ENCODE assay signal across 8 cellular contexts in genomic region chr6:41548098-41548840, GRCh38. TPM values are rescaled to one million over a fixed set of nuclear protein-coding genes. Genes with fewer than 3 reads are reported as not detected.
DNase-seq lines count a peak whose midpoint lies in the region; ATAC-seq, FAIRE-seq and TF ChIP-seq lines count a peak whose summit lies in the region.

No MANE protein-coding gene starts in this region.

- no peak for ATAC-seq in A549
- no peak for ATAC-seq in body of pancreas
- no peak for ATAC-seq in HG03045 (IDR thresholded peaks at IDR 0.05; ENCODE audit: unreplicated experiment)
- ATAC-seq in GM19351 (IDR thresholded peaks at IDR 0.05; ENCODE audit: unreplicated experiment) = no peak

- WGBS in A549 (ENCODE audit: missing lambda C conversion rate) = 94% methylated on average over 42 of the region's 50 CpGs
- WGBS in body of pancreas, 2 donors = 8 to 21% methylated on average over 34 to 50 of the region's 50 CpGs
- 36% methylated on average over 47 of the region's 50 CpGs; no CpG with 5 or more reads in 1 of the 2 donors for WGBS in transverse colon (ENCODE audit: low coverage in 1 of 2), 2 donors

- BruUV-seq in OCI-LY7 (replicated peaks; lab: Mats Ljungman, UMichigan) = no TSS peak

- CTCF ChIA-PET in A549 (lab: Yijun Ruan, JAX) (interaction anchor here (0.7 kb wide), 1 partner anchor 134 kb away, joined by 3 read pairs; no protein-coding TSS in a partner anchor), OCI-LY7 (lab: Charles Lee; ENCODE audit: unreplicated experiment) (no interaction called here)

- H3K9me3 ChIP-seq in A549 = no peaks in the 10 kb centered on the region
- H3K9me3 ChIP-seq in OCI-LY7 (ENCODE audit: low read length) = no peaks in the 10 kb centered on the region
- H3K9me3 ChIP-seq in body of pancreas = no peaks in the 10 kb centered on the region
- H3K9me3 ChIP-seq in muscle layer of colon (ENCODE audit: low read length) = no peaks in the 10 kb centered on the region
- H3K9me3 ChIP-seq in transverse colon = no peaks in the 10 kb centered on the region

- H3K4me1 ChIP-seq in A549 (peaks cover 23% of the 10 kb centered on the region), OCI-LY7 (ENCODE audit: insufficient read depth, low read length, poor library complexity, severe bottlenecking) (peaks cover 28% of the 10 kb centered on the region), body of pancreas (peaks cover 64% of the 10 kb centered on the region), muscle layer of colon (ENCODE audit: insufficient read depth, low read length) (peaks cover 43% of the 10 kb centered on the region), transverse colon (peaks cover 7 to 46% (median 26%) of the 10 kb centered on the region in 4 donors)

- TF ChIP-seq CTCF in A549 (IDR thresholded peaks at IDR 0.05) = no peak
- no peak for TF ChIP-seq CTCF in OCI-LY7 (conservative IDR thresholded peaks at IDR 0.05; ENCODE audit: low read length)
- no peak for TF ChIP-seq CTCF in body of pancreas (IDR thresholded peaks at IDR 0.05)
- no peak for TF ChIP-seq CTCF in transverse colon (IDR thresholded peaks at IDR 0.05)

- H3K4me3 ChIP-seq in A549 = peak overlapping the region; percentile 95
- H3K4me3 ChIP-seq in OCI-LY7 (ENCODE audit: low read depth, low read length, poor library complexity, severe bottlenecking) = peak overlapping the region; percentile 94
- peak overlapping the region; percentile 56 to 94 for H3K4me3 ChIP-seq in body of pancreas
- H3K4me3 ChIP-seq in muscle layer of colon (ENCODE audit: low read depth in 1 of 2, low read length in 2 of 2) = peak overlapping the region; percentile 76 to 80
- peak overlapping the region; percentile 72 to 93 (median 84) for H3K4me3 ChIP-seq in transverse colon

- no peak for TF ChIP-seq RAD21 in A549 (conservative IDR thresholded peaks at IDR 0.05 in 1 of 2, IDR thresholded peaks at IDR 0.05 in 1 of 2)

- TF ChIP-seq EP300 in A549 (IDR thresholded peaks at IDR 0.05) (no peak), transverse colon (IDR thresholded peaks at IDR 0.05; ENCODE audit: low read depth) (no peak)

- no peak overlapping the region for H2AFZ ChIP-seq in OCI-LY7 (ENCODE audit: low read length)

- in situ Hi-C loops in transverse colon (cut with MboI; ENCODE audit: low pct_ligation_motif_present in 1 of 4, low pct_unique_long_range_greater_than_20kb in 1 of 4, low sequenced_read_pairs in 3 of 4) = no loop called here

- H3K4me2 ChIP-seq in A549 (peak overlapping the region; percentile 85), OCI-LY7 (ENCODE audit: low read length) (peak overlapping the region; percentile 98)

- POLR2A ChIA-PET in A549 (lab: Yijun Ruan, JAX) = no interaction called here
- POLR2A ChIA-PET in OCI-LY7 (lab: Charles Lee) = no interaction called here

- H3K36me3 ChIP-seq in OCI-LY7 (ENCODE audit: insufficient read depth, low read length) = peaks cover 7% of the 10 kb centered on the region; the same call in 1 of the 2 replicates
- no peaks in the 10 kb centered on the region for H3K36me3 ChIP-seq in body of pancreas (replicated peaks in 1 of 2; ENCODE audit: insufficient read depth in 1 of 2, low read depth in 2 of 2)
- no peaks in the 10 kb centered on the region for H3K36me3 ChIP-seq in muscle layer of colon (ENCODE audit: insufficient read depth, low read length)
- no peaks in the 10 kb centered on the region for H3K36me3 ChIP-seq in transverse colon

- H3K9ac ChIP-seq in muscle layer of colon (ENCODE audit: low read length) = peak overlapping the region; percentile 57

- no peak for FAIRE-seq in A549 (lab: Jason Lieb, UNC)

- H3K27me3 ChIP-seq in body of pancreas (no peaks in the 10 kb centered on the region), muscle layer of colon (ENCODE audit: control insufficient read depth in 1 of 2, insufficient read depth in 2 of 2, low read length in 2 of 2) (no peaks in the 10 kb centered on the region), transverse colon (peaks cover 5% of the 10 kb centered on the region)

- TF ChIP-seq POLR2A in A549 (IDR thresholded peaks at IDR 0.05; ENCODE audit: low read length) (no peak), body of pancreas (IDR thresholded peaks at IDR 0.05) (no peak), transverse colon (IDR thresholded peaks at IDR 0.05) (no peak)

- H4K20me1 ChIP-seq in OCI-LY7 (ENCODE audit: insufficient read depth, low read length) = no peaks in the 10 kb centered on the region; the same call in 1 of the 2 replicates

- H3K27ac ChIP-seq in A549 (peak overlapping the region in 1 of 2 experiments; percentile 100; a peak in 2 of 6 replicates), OCI-LY7 (ENCODE audit: low read depth, low read length, poor library complexity, severe bottlenecking) (no peak overlapping the region), body of pancreas (peak overlapping the region; percentile 74 to 88 (median 84)), muscle layer of colon (ENCODE audit: low read depth, low read length) (peak overlapping the region; percentile 70), transverse colon (peak overlapping the region; percentile 87 to 93 (median 90))

- no peaks in the 10 kb centered on the region for H3K9me2 ChIP-seq in OCI-LY7 (ENCODE audit: insufficient read depth, low read length)

- H3K79me2 ChIP-seq in OCI-LY7 (ENCODE audit: insufficient read depth, low read depth, low read length) = peaks cover 7% of the 10 kb centered on the region; the same call in 1 of the 2 replicates

- DNase-seq in A549 (ENCODE audit: low read depth in 1 of 2, low spot score in 1 of 2) (no peak), OCI-LY7 (ENCODE audit: low spot score) (no peak), body of pancreas (peak; percentile 39 to 64 (median 48)), transverse colon (peak; percentile 26), T1000 (lab: John Stamatoyannopoulos, UW) (no peak)

- intact Hi-C loops in OCI-LY7 (cut with micrococcal nuclease; ENCODE audit: unreplicated experiment) = loop anchor here (5.0 to 10.0 kb wide), 2 partner anchors 476 to 497 kb away; partner anchors contain the start of genes NFYA and OARD1
- intact Hi-C loops in body of pancreas (cut with DNase I) = no loop called here
- intact Hi-C loops in transverse colon (cut with DNase I; ENCODE audit: low total_unique reads) = no loop called here

TF ChIP-seq in A549, 52 proteins besides CTCF, POLR2A, EP300 and RAD21 (continues in another document):
- TF ChIP-seq, protein P1, sequence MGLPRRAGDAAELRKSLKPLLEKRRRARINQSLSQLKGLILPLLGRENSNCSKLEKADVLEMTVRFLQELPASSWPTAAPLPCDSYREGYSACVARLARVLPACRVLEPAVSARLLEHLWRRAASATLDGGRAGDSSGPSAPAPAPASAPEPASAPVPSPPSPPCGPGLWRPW (IDR thresholded peaks at IDR 0.05) = no peak
- TF ChIP-seq ZC3H11A (IDR thresholded peaks at IDR 0.05) (no peak), TP53 (CRISPR knock-in tag; IDR thresholded peaks at IDR 0.05) (no peak), FOXS1 (CRISPR knock-in tag; IDR thresholded peaks at IDR 0.05) (no peak), NFE2L2 (conservative IDR thresholded peaks at IDR 0.05; ENCODE audit: low read length) (no peak), KDM1A (IDR thresholded peaks at IDR 0.05; ENCODE audit: low read depth) (no peak), MAFK (IDR thresholded peaks at IDR 0.05; ENCODE audit: partially characterized antibody) (no peak), CEBPB (IDR thresholded peaks at IDR 0.05) (no peak)
- TF ChIP-seq, protein P2, sequence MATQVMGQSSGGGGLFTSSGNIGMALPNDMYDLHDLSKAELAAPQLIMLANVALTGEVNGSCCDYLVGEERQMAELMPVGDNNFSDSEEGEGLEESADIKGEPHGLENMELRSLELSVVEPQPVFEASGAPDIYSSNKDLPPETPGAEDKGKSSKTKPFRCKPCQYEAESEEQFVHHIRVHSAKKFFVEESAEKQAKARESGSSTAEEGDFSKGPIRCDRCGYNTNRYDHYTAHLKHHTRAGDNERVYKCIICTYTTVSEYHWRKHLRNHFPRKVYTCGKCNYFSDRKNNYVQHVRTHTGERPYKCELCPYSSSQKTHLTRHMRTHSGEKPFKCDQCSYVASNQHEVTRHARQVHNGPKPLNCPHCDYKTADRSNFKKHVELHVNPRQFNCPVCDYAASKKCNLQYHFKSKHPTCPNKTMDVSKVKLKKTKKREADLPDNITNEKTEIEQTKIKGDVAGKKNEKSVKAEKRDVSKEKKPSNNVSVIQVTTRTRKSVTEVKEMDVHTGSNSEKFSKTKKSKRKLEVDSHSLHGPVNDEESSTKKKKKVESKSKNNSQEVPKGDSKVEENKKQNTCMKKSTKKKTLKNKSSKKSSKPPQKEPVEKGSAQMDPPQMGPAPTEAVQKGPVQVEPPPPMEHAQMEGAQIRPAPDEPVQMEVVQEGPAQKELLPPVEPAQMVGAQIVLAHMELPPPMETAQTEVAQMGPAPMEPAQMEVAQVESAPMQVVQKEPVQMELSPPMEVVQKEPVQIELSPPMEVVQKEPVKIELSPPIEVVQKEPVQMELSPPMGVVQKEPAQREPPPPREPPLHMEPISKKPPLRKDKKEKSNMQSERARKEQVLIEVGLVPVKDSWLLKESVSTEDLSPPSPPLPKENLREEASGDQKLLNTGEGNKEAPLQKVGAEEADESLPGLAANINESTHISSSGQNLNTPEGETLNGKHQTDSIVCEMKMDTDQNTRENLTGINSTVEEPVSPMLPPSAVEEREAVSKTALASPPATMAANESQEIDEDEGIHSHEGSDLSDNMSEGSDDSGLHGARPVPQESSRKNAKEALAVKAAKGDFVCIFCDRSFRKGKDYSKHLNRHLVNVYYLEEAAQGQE (IDR thresholded peaks at IDR 0.05) = no peak
- TF ChIP-seq, protein P3, sequence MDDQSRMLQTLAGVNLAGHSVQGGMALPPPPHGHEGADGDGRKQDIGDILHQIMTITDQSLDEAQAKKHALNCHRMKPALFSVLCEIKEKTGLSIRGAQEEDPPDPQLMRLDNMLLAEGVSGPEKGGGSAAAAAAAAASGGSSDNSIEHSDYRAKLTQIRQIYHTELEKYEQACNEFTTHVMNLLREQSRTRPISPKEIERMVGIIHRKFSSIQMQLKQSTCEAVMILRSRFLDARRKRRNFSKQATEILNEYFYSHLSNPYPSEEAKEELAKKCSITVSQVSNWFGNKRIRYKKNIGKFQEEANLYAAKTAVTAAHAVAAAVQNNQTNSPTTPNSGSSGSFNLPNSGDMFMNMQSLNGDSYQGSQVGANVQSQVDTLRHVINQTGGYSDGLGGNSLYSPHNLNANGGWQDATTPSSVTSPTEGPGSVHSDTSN (IDR thresholded peaks at IDR 0.05) = no peak

RNA-seq across cellular contexts. Expression of gene FOXP4, which starts 2.1 kb away (rescaled TPM):
- 2.6 and 3.2 TPM in 2 replicates for polyA plus RNA-seq in A549 (2011; rRNA removed)
- polyA plus RNA-seq in A549 (2012; cell fraction: cytosol; rRNA removed) = 8.7 and 13.3 TPM in 2 replicates
- polyA plus RNA-seq in A549 (2012; cell fraction: nucleus; rRNA removed) = 12.8 and 21.3 TPM in 2 replicates
- 12.5 to 14.5 TPM (median 14.2 TPM) in 3 replicates for polyA plus RNA-seq in A549 (2017; fragmentation: RNase III; extraction: RNeasy Plus Mini Kit Qiagen cat#74134 plus additional on column Dnase treatment)
- 4.1 and 5.5 TPM in 2 replicates for polyA minus RNA-seq in A549 (2011; rRNA and poly(A)+ RNA removed)
- 5.1 and 6.3 TPM in 2 replicates for total RNA-seq in OCI-LY7 (2014; rRNA removed; shearing (Covaris generic))
- total RNA-seq in OCI-LY7 (2022) = 26.3 and 26.7 TPM in 2 replicates
- total RNA-seq in body of pancreas = 10 to 100 TPM in 1 of 2 donors, 1 to 10 TPM in 1; 8.6 to 10.5 TPM
- total RNA-seq in transverse colon = 10 to 100 TPM; 13.8 to 45.6 (median 17.2) TPM

Comparison
In these comparisons a context has a peak if more than half of its experiments do, and no peak if none do; other contexts are left out.
1. DNase-seq: peak in body of pancreas (4 of 4) and transverse colon (single experiment); none in A549 (0 of 2), OCI-LY7 (single experiment) and T1000 (single experiment).
2. Peak in every context shown above with its lines, with median percentiles within 50 percentile points of each other: H3K4me3 ChIP-seq.